In genomic region chr1:187091666-187092065, GRCh38 we compare ENCODE assay signal across 21 cellular contexts.
DNase-seq lines count a peak whose midpoint lies in the region; ATAC-seq and TF ChIP-seq lines count a peak whose summit lies in the region.
"Had no signal": no experiment of that assay in that cellular context is flagged by ENCODE, and none has a peak within 500 bp of the region (broad histone marks: within the 10 kb centered on the region; RNA-seq: fewer than 3 reads in every experiment).

No MANE protein-coding gene starts in this region.

- no peak for TF ChIP-seq POLR2A in body of pancreas (IDR thresholded peaks at IDR 0.05)

- H3K9me3 Mint-ChIP-seq in CD4-positive, alpha-beta T cell = peaks cover 5% of the 10 kb centered on the region

- TF ChIP-seq CTCF in CD4-positive, alpha-beta T cell (IDR thresholded peaks at IDR 0.05) = no peak
- TF ChIP-seq CTCF in body of pancreas (IDR thresholded peaks at IDR 0.05) = no peak

- no peak for ATAC-seq in CD4-positive, alpha-beta T cell (ENCODE audit: poor library complexity)
- ATAC-seq in body of pancreas = no peak
- ATAC-seq in GM18867 (IDR thresholded peaks at IDR 0.05; ENCODE audit: unreplicated experiment) = no peak
- ATAC-seq: heart left ventricle; stimulated activated naive B cell treated with anti-CD40 and anti-IgM and Interleukin-4, amounts not matched to agents 10 μg/mL and 1 μg/mL and 100 μg/mL, for 72 hours had no signal

- no peaks in the 10 kb centered on the region for H3K27me3 Mint-ChIP-seq in CD4-positive, alpha-beta T cell
- H3K27me3 Mint-ChIP-seq: stimulated activated naive B cell treated with anti-CD40 and anti-IgM and Interleukin-4, amounts not matched to agents 10 μg/mL and 1 μg/mL and 100 μg/mL, for 72 hours had no signal

- intact Hi-C loops in CD4-positive, alpha-beta T cell (cut with DNase I, micrococcal nuclease) = no loop called here
- intact Hi-C loops in body of pancreas (cut with DNase I) = no loop called here

- no peaks in the 10 kb centered on the region for H3K9me3 ChIP-seq in CD4-positive, alpha-beta T cell (ENCODE audit: control insufficient read depth, low read length)
- no peaks in the 10 kb centered on the region for H3K9me3 ChIP-seq in body of pancreas
- H3K9me3 ChIP-seq: neutrophil, testis had no signal

- H3K27ac Mint-ChIP-seq in CD4-positive, alpha-beta T cell = peak overlapping the region; percentile 9
- H3K27ac Mint-ChIP-seq: stimulated activated naive B cell treated with anti-CD40 and anti-IgM and Interleukin-4, amounts not matched to agents 10 μg/mL and 1 μg/mL and 100 μg/mL, for 72 hours had no signal

- peak overlapping the region; percentile 26 for H3K4me3 Mint-ChIP-seq in CD4-positive, alpha-beta T cell
- H3K4me3 Mint-ChIP-seq: stimulated activated naive B cell treated with anti-CD40 and anti-IgM and Interleukin-4, amounts not matched to agents 10 μg/mL and 1 μg/mL and 100 μg/mL, for 72 hours had no signal

- no peaks in the 10 kb centered on the region for H3K27me3 ChIP-seq in CD4-positive, alpha-beta T cell (ENCODE audit: control insufficient read depth, insufficient read depth, low read length)
- no peaks in the 10 kb centered on the region for H3K27me3 ChIP-seq in body of pancreas
- H3K27me3 ChIP-seq: neutrophil, testis had no signal

- no peaks in the 10 kb centered on the region for H3K36me3 Mint-ChIP-seq in CD4-positive, alpha-beta T cell (ENCODE audit: low read depth)
- H3K36me3 Mint-ChIP-seq: stimulated activated naive B cell treated with anti-CD40 and anti-IgM and Interleukin-4, amounts not matched to agents 10 μg/mL and 1 μg/mL and 100 μg/mL, for 72 hours; T-cell had no signal

- POLR2A ChIA-PET in CD4-positive, alpha-beta T cell (lab: Charles Lee) = interaction anchor here (0.6 to 1.2 kb wide), 4 partner anchors 19 to 200 kb away, joined by 3 to 11 read pairs (median 3); no protein-coding TSS in a partner anchor

- CTCF ChIA-PET in CD4-positive, alpha-beta T cell (lab: Charles Lee) = no interaction called here

- H3K4me1 Mint-ChIP-seq in CD4-positive, alpha-beta T cell (ENCODE audit: low read depth) = peaks cover 21% of the 10 kb centered on the region
- H3K4me1 Mint-ChIP-seq: stimulated activated naive B cell treated with anti-CD40 and anti-IgM and Interleukin-4, amounts not matched to agents 10 μg/mL and 1 μg/mL and 100 μg/mL, for 72 hours had no signal

- H3K4me3 ChIP-seq in body of pancreas = no peak overlapping the region
- H3K4me3 ChIP-seq: heart left ventricle, testis had no signal

- DNase-seq in CD4-positive, alpha-beta T cell = no peak
- DNase-seq in H4 (ENCODE audit: low spot score) = peak; percentile 8
- peak; percentile 2 for DNase-seq in RPMI7951 (ENCODE audit: low read depth)
- peak; percentile 8 for DNase-seq in fibroblast of peridontal ligament (ENCODE audit: extremely low read depth)
- no peak for DNase-seq in NCI-H2227 treated with DMSO at 0.1 percent for 48 hours (lab: John Stamatoyannopoulos, UW)
- no peak for DNase-seq in body of pancreas
- no peak for DNase-seq in NCI-H1694 (lab: John Stamatoyannopoulos, UW)
- DNase-seq: activated CD4-positive, alpha-beta T cell treated with anti-CD3 and anti-CD28 coated beads, Interleukin-2, amount 50 U/mL, for 1 hour; activated naive CD4-positive, alpha-beta T cell treated with Interleukin-2 at 50 U/mL for 16 hours; anterior cingulate cortex; heart left ventricle; NCI-H1436 treated with DMSO at 0.1 percent for 48 hours; NCI-H2171; NCI-H526 treated with DMSO at 0.1 percent for 48 hours; SHP77 treated with DMSO at 0.1 percent for 48 hours; stimulated activated CD4-positive, alpha-beta T cell treated with anti-CD3 and anti-CD28 coated beads, Interleukin-1b, Interleukin-23, amount 100 ng/mL, for 48 hours; stimulated activated naive B cell treated with anti-CD40 and anti-IgM and Interleukin-4, amounts not matched to agents 10 μg/mL and 1 μg/mL and 100 μg/mL, for 72 hours; testis had no signal

- H3K4me1 ChIP-seq in body of pancreas = no peaks in the 10 kb centered on the region
- H3K4me1 ChIP-seq: heart left ventricle, testis had no signal

- H3K27ac ChIP-seq in CD4-positive, alpha-beta T cell (ENCODE audit: low read depth, low read length) = no peak overlapping the region
- no peak overlapping the region for H3K27ac ChIP-seq in body of pancreas
- H3K27ac ChIP-seq: heart left ventricle, neutrophil, testis had no signal

- no peaks in the 10 kb centered on the region for H3K36me3 ChIP-seq in body of pancreas (replicated peaks in 1 of 2; ENCODE audit: insufficient read depth in 1 of 2, low read depth in 2 of 2)
- H3K36me3 ChIP-seq: heart left ventricle, neutrophil had no signal

Comparison
In these comparisons a context has a peak if more than half of its experiments do, and no peak if none do; other contexts are left out.
1. DNase-seq: peak in H4 (single experiment), RPMI7951 (single experiment) and fibroblast of peridontal ligament (single experiment); none in CD4-positive, alpha-beta T cell (0 of 10), NCI-H2227 treated with DMSO at 0.1 percent for 48 hours (single experiment), body of pancreas (0 of 4) and NCI-H1694 (single experiment).